In genomic region chr22:22286390-22287105, GRCh38 we compare ENCODE assay signal across 3 cellular contexts.
TF ChIP-seq lines count a peak whose summit lies in the region.
"Not testable (repeated sequence)": the region's sequence is repeated elsewhere in the genome, so short reads cannot be mapped to it uniquely, and the experiment has no call there.

No MANE protein-coding gene starts in this region.

TF ChIP-seq in HEK293, 187 proteins besides CTCF, POLR2A, EP300 and RAD21:
- 0 out of 2 replicates have a peak, but pooled peaks have one; percentile 10 for TF ChIP-seq ATF2 (tag by site-specific recombination; IDR thresholded peaks at IDR 0.05; ENCODE audit: low read depth)

TF ChIP-seq in K562, 482 proteins besides CTCF, POLR2A, EP300 and RAD21:
- TF ChIP-seq MCM7 (IDR thresholded peaks at IDR 0.05), result 0 out of 4 replicates have a peak, but pooled peaks of 1 of the 2 experiments have one; percentile 4
- TF ChIP-seq ATF3 (IDR thresholded peaks at IDR 0.05), result peak; percentile 72
- not testable (repeated sequence) for TF ChIP-seq ATF3 (CRISPR knock-in tag; conservative IDR thresholded peaks at IDR 0.05)
- peak; percentile 23; the same call in 1 of the 2 replicates for TF ChIP-seq LARP7 (IDR thresholded peaks at IDR 0.05)
- peak; percentile 66 for TF ChIP-seq CEBPB (tag; IDR thresholded peaks at IDR 0.05)
- TF ChIP-seq, protein P1, sequence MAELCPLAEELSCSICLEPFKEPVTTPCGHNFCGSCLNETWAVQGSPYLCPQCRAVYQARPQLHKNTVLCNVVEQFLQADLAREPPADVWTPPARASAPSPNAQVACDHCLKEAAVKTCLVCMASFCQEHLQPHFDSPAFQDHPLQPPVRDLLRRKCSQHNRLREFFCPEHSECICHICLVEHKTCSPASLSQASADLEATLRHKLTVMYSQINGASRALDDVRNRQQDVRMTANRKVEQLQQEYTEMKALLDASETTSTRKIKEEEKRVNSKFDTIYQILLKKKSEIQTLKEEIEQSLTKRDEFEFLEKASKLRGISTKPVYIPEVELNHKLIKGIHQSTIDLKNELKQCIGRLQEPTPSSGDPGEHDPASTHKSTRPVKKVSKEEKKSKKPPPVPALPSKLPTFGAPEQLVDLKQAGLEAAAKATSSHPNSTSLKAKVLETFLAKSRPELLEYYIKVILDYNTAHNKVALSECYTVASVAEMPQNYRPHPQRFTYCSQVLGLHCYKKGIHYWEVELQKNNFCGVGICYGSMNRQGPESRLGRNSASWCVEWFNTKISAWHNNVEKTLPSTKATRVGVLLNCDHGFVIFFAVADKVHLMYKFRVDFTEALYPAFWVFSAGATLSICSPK (IDR thresholded peaks at IDR 0.05; ENCODE audit: borderline replicate concordance), result peak; percentile 12; the same call in 1 of the 2 replicates
- TF ChIP-seq NFRKB (IDR thresholded peaks at IDR 0.05; ENCODE audit: low read depth), result 0 out of 2 replicates have a peak, but pooled peaks have one; percentile 43
- peak; percentile 5; the same call in 1 of the 2 replicates for TF ChIP-seq TAL1 (IDR thresholded peaks at IDR 0.05)
- 0 out of 2 replicates have a peak, but pooled peaks have one; percentile 31 for TF ChIP-seq IRF9 (tag; IDR thresholded peaks at IDR 0.05)
- peak; percentile 21; the same call in 1 of the 2 replicates for TF ChIP-seq SMARCA5 (IDR thresholded peaks at IDR 0.05)
- TF ChIP-seq GATA2 (CRISPR knock-in tag; IDR thresholded peaks at IDR 0.05), result peak; percentile 70
- TF ChIP-seq KHSRP (IDR thresholded peaks at IDR 0.05), result peak; percentile 9; the same call in 1 of the 2 replicates
- TF ChIP-seq MTA1 (IDR thresholded peaks at IDR 0.05; ENCODE audit: borderline replicate concordance), result peak; percentile 52
- TF ChIP-seq TRIM24 (IDR thresholded peaks at IDR 0.05), result peak; percentile 83
- TF ChIP-seq ARNT (IDR thresholded peaks at IDR 0.05), result peak in 1 of 2 experiments; percentile 55; a peak in 1 of 4 replicates
- peak; percentile 21; the same call in 1 of the 2 replicates for TF ChIP-seq DNMT1 (IDR thresholded peaks at IDR 0.05)
- peak; percentile 31; the same call in 1 of the 2 replicates for TF ChIP-seq GATAD2A (IDR thresholded peaks at IDR 0.05)
- TF ChIP-seq CEBPG (CRISPR knock-in tag; IDR thresholded peaks at IDR 0.05), result peak; percentile 57; the same call in 1 of the 2 replicates
- TF ChIP-seq CEBPG (tag; conservative IDR thresholded peaks at IDR 0.05 in 1 of 2, IDR thresholded peaks at IDR 0.05 in 1 of 2), result peak in 1 of 2 experiments; percentile 79; a peak in 2 of 4 replicates
- TF ChIP-seq, protein P2, sequence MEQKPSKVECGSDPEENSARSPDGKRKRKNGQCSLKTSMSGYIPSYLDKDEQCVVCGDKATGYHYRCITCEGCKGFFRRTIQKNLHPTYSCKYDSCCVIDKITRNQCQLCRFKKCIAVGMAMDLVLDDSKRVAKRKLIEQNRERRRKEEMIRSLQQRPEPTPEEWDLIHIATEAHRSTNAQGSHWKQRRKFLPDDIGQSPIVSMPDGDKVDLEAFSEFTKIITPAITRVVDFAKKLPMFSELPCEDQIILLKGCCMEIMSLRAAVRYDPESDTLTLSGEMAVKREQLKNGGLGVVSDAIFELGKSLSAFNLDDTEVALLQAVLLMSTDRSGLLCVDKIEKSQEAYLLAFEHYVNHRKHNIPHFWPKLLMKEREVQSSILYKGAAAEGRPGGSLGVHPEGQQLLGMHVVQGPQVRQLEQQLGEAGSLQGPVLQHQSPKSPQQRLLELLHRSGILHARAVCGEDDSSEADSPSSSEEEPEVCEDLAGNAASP (IDR thresholded peaks at IDR 0.05), result 0 out of 2 replicates have a peak, but pooled peaks have one; percentile 25
- TF ChIP-seq DACH1 (IDR thresholded peaks at IDR 0.05; ENCODE audit: partially characterized antibody), result peak; percentile 13
- TF ChIP-seq HLTF (IDR thresholded peaks at IDR 0.05), result peak; percentile 64; the same call in 1 of the 2 replicates
- peak; percentile 73 for TF ChIP-seq BCOR (IDR thresholded peaks at IDR 0.05)
- TF ChIP-seq, protein P3, sequence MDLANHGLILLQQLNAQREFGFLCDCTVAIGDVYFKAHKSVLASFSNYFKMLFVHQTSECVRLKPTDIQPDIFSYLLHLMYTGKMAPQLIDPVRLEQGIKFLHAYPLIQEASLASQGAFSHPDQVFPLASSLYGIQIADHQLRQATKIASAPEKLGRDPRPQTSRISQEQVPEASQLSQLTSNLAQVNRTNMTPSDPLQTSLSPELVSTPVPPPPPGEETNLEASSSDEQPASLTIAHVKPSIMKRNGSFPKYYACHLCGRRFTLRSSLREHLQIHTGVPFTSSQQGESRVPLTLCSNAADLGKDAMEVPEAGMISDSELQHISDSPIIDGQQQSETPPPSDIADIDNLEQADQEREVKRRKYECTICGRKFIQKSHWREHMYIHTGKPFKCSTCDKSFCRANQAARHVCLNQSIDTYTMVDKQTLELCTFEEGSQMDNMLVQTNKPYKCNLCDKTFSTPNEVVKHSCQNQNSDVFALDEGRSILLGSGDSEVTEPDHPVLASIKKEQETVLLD (IDR thresholded peaks at IDR 0.05), result peak; percentile 79

TF ChIP-seq in HepG2, 621 proteins besides CTCF, POLR2A, EP300 and RAD21:
- TF ChIP-seq CREB1 (IDR thresholded peaks at IDR 0.05) (peak; percentile 50; the same call in 1 of the 2 replicates), ATF7 (IDR thresholded peaks at IDR 0.05) (peak; percentile 83)
- TF ChIP-seq CREB1, ATF7 (CRISPR knock-in tag; IDR thresholded peaks at IDR 0.05): not testable (repeated sequence)
